ENCODE assay signal across 26 cellular contexts in the genomic region with DNA sequence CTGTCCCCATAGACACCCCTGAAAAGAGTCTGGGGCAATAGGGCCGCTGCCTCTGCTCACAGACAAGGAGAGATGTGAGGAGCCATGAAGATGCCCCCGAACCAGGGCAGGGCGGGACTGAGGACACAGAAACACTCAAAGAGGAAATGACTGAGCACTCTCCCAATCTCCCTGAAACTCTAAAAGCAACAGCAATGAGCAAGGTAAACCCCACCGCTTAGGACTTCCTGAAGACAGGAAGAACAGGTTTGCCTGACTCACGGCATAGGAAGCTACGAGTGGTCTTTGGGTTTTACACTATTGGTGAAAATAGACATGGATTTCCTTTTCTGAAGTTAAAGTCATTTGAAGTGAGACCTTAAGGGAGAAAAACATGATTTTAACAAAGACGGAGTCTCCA.
"Had no signal": no experiment of that assay in that cellular context is flagged by ENCODE, and none has a peak within 500 bp of the region (broad histone marks: within the 10 kb centered on the region; RNA-seq: fewer than 3 reads in every experiment).

No MANE protein-coding gene starts in this region.

- H3K9me3 ChIP-seq: esophagus muscularis mucosa, gastrocnemius medialis, left ventricle myocardium inferior, sigmoid colon, thoracic aorta, upper lobe of left lung had no signal

- ATAC-seq: activated CD8-positive, alpha-beta memory T cell treated with anti-CD3 and anti-CD28 coated beads, Interleukin-2, amount 10 ng/mL, durations not matched to agents 7 days and 5 days; activated CD8-positive, alpha-beta T cell treated with anti-CD3 and anti-CD28 coated beads for 36 hours; gastrocnemius medialis; natural killer cell; T-cell had no signal

- H3K9me3 Mint-ChIP-seq: activated CD4-positive, alpha-beta T cell treated with anti-CD3 and anti-CD28 coated beads, Interleukin-2, amount 10 ng/mL, durations not matched to agents 7 days and 5 days; activated CD8-positive, alpha-beta T cell treated with anti-CD3 and anti-CD28 coated beads for 36 hours; activated naive CD4-positive, alpha-beta T cell treated with anti-CD3 and anti-CD28 coated beads, Interleukin-2, amount 10 ng/mL, durations not matched to agents 7 days and 5 days; natural killer cell; T-cell had no signal

- H3K4me3 Mint-ChIP-seq: activated CD4-positive, alpha-beta T cell treated with anti-CD3 and anti-CD28 coated beads, Interleukin-2, amount 10 ng/mL, durations not matched to agents 7 days and 5 days; activated CD8-positive, alpha-beta memory T cell treated with anti-CD3 and anti-CD28 coated beads, Interleukin-2, amount 10 ng/mL, durations not matched to agents 7 days and 5 days; activated CD8-positive, alpha-beta T cell treated with anti-CD3 and anti-CD28 coated beads for 36 hours; activated naive CD4-positive, alpha-beta T cell treated with anti-CD3 and anti-CD28 coated beads, Interleukin-2, amount 10 ng/mL, durations not matched to agents 7 days and 5 days; natural killer cell; T-cell; T-helper 2 cell treated with Interferon-gamma antibody and Interleukin-4, amounts not matched to agents 5 μg/mL and 100 μg/mL, for 36 hours had no signal

- H3K27me3 ChIP-seq: cardiac muscle cell, esophagus muscularis mucosa, gastrocnemius medialis, sigmoid colon, upper lobe of left lung had no signal

- H3K4me3 ChIP-seq: cardiac muscle cell, esophagus muscularis mucosa, gastrocnemius medialis, left ventricle myocardium inferior, sigmoid colon, thoracic aorta, upper lobe of left lung had no signal

- H3K4me1 Mint-ChIP-seq: natural killer cell, T-cell had no signal

- H3K27me3 Mint-ChIP-seq: activated CD4-positive, alpha-beta T cell treated with anti-CD3 and anti-CD28 coated beads, Interleukin-2, amount 10 ng/mL, durations not matched to agents 7 days and 5 days; activated CD8-positive, alpha-beta memory T cell treated with anti-CD3 and anti-CD28 coated beads, Interleukin-2, amount 10 ng/mL, durations not matched to agents 7 days and 5 days; activated CD8-positive, alpha-beta T cell treated with anti-CD3 and anti-CD28 coated beads for 36 hours; activated naive CD4-positive, alpha-beta T cell treated with anti-CD3 and anti-CD28 coated beads, Interleukin-2, amount 10 ng/mL, durations not matched to agents 7 days and 5 days; progenitor cell of endocrine pancreas; T-cell had no signal

- H3K4me1 ChIP-seq: esophagus muscularis mucosa, gastrocnemius medialis, left ventricle myocardium inferior, sigmoid colon, upper lobe of left lung had no signal

- H3K27ac Mint-ChIP-seq: activated CD8-positive, alpha-beta memory T cell treated with anti-CD3 and anti-CD28 coated beads, Interleukin-2, amount 10 ng/mL, durations not matched to agents 7 days and 5 days; activated CD8-positive, alpha-beta T cell treated with anti-CD3 and anti-CD28 coated beads for 36 hours; activated naive CD4-positive, alpha-beta T cell treated with anti-CD3 and anti-CD28 coated beads, Interleukin-2, amount 10 ng/mL, durations not matched to agents 7 days and 5 days; natural killer cell; progenitor cell of endocrine pancreas; T-cell; T-helper 2 cell treated with Interferon-gamma antibody and Interleukin-4, amounts not matched to agents 5 μg/mL and 100 μg/mL, for 36 hours had no signal

- H3K27ac ChIP-seq: cardiac muscle cell, esophagus muscularis mucosa, gastrocnemius medialis, left ventricle myocardium inferior, sigmoid colon, thoracic aorta, upper lobe of left lung, VCaP had no signal

- DNase-seq: activated CD4-positive, alpha-beta T cell treated with anti-CD3 and anti-CD28 coated beads, Interleukin-2, amount 10 ng/mL, durations not matched to agents 7 days and 5 days; activated CD4-positive, CD25-positive, alpha-beta regulatory T cell treated with anti-CD3 and anti-CD28 coated beads, Interleukin-2, amount 50 U/mL, for 72 hours; activated CD8-positive, alpha-beta memory T cell treated with anti-CD3 and anti-CD28 coated beads, Interleukin-2, amount 10 ng/mL, durations not matched to agents 7 days and 5 days; activated CD8-positive, alpha-beta T cell treated with anti-CD3 and anti-CD28 coated beads for 36 hours; activated effector memory CD4-positive, alpha-beta T cell treated with anti-CD3 and anti-CD28 coated beads, Interleukin-2, amount 50 U/mL, for 16 hours; activated naive CD4-positive, alpha-beta T cell treated with anti-CD3 and anti-CD28 coated beads, Interleukin-2, amount 10 ng/mL, durations not matched to agents 7 days and 5 days; activated T-cell treated with anti-CD3 and anti-CD28 coated beads for 4 hours; amygdala; gastrocnemius medialis; head of caudate nucleus; kidney glomerular epithelial cell; left ventricle myocardium inferior; midbrain; natural killer cell; retina; sigmoid colon; stimulated activated CD4-positive, alpha-beta T cell treated with anti-CD3 and anti-CD28 coated beads, Interleukin-4, amount 100 ng/mL, for 1 hour; stimulated activated naive CD4-positive, alpha-beta T cell treated with Interleukin-2 at 50 U/mL for 16 hours; T-cell had no signal
